ENCODE assay signal across 16 cellular contexts in genomic region chr1:225335098-225335795, GRCh38.
DNase-seq lines count a peak whose midpoint lies in the region; FAIRE-seq and TF ChIP-seq lines count a peak whose summit lies in the region.
"Had no signal": no experiment of that assay in that cellular context is flagged by ENCODE, and none has a peak within 500 bp of the region (broad histone marks: within the 10 kb centered on the region; RNA-seq: fewer than 3 reads in every experiment).

No MANE protein-coding gene starts in this region.

- H3K18ac ChIP-seq in mesenchymal stem cell (ENCODE audit: low read depth in 1 of 2, low read length in 2 of 2), result no peak overlapping the region

- no peak overlapping the region for H3K14ac ChIP-seq in mesenchymal stem cell (ENCODE audit: low read length in 2 of 2)

- WGBS in mesenchymal stem cell, result 64% methylated on average over 8 of the region's 18 CpGs

- no peak overlapping the region for H2BK12ac ChIP-seq in mesenchymal stem cell (ENCODE audit: low read length in 2 of 2)

- H3K4ac ChIP-seq in mesenchymal stem cell (ENCODE audit: low read depth in 1 of 2, low read length in 2 of 2), result no peak overlapping the region

- no peak overlapping the region for H3K4me2 ChIP-seq in mesenchymal stem cell (ENCODE audit: low read length, poor library complexity, severe bottlenecking)
- H3K4me2 ChIP-seq: BLaER1 had no signal

- no peak overlapping the region for H2BK5ac ChIP-seq in mesenchymal stem cell (ENCODE audit: low read depth, low read length, poor library complexity, severe bottlenecking)

- no peak overlapping the region for H4K8ac ChIP-seq in mesenchymal stem cell (ENCODE audit: low read length)

- no peak overlapping the region for H2AK5ac ChIP-seq in mesenchymal stem cell (ENCODE audit: low read length, severe bottlenecking)

- DNase-seq in GM12892 (ENCODE audit: insufficient read length) (no peak), frontal cortex (ENCODE audit: low spot score in 2 of 2) (no peak), mesenchymal stem cell (no peak), 8988T (no peak), NCI-H1694 treated with DMSO at 0.1 percent for 48 hours (lab: John Stamatoyannopoulos, UW) (no peak), iPS-NIHi7 (ENCODE audit: extremely low spot score) (no peak)
- DNase-seq: CD4-positive, alpha-beta memory T cell; DMS153; DMS79; GDM1; GM23248; HCEC 1CT; KG1 had no signal

- H3K9ac ChIP-seq in mesenchymal stem cell (ENCODE audit: low read length), result no peak overlapping the region
- H3K9ac ChIP-seq: BLaER1, GM23248 had no signal

- H2BK15ac ChIP-seq in mesenchymal stem cell (ENCODE audit: low read depth, poor library complexity, severe bottlenecking), result no peak overlapping the region

- FAIRE-seq in GM12892 (lab: Jason Lieb, UNC), result peak; percentile 91
- FAIRE-seq in colon (lab: Jason Lieb, UNC), result peak; percentile 77
- peak; percentile 84 for FAIRE-seq in frontal cortex (lab: Jason Lieb, UNC)
- FAIRE-seq: H54 had no signal

- no peaks in the 10 kb centered on the region for H3K27me3 ChIP-seq in mesenchymal stem cell (ENCODE audit: control insufficient read depth in 1 of 2, insufficient read depth in 1 of 2, low read length in 2 of 2)
- H3K27me3 ChIP-seq: BLaER1 had no signal

- no peak overlapping the region for H3K4me3 ChIP-seq in mesenchymal stem cell (ENCODE audit: insufficient read depth in 1 of 2, low read depth in 1 of 2, low read length in 2 of 2)
- H3K4me3 ChIP-seq: BLaER1, GM23248 had no signal

- no peak overlapping the region for H3K23ac ChIP-seq in mesenchymal stem cell (ENCODE audit: low read length in 2 of 2)

- H4K91ac ChIP-seq in mesenchymal stem cell (ENCODE audit: low read length), result no peak overlapping the region

- no peak overlapping the region for H2BK120ac ChIP-seq in mesenchymal stem cell (ENCODE audit: low read depth, low read length)

- H3K36me3 ChIP-seq in mesenchymal stem cell (ENCODE audit: control insufficient read depth in 1 of 2, insufficient read depth in 2 of 2, low read depth in 1 of 2, low read length in 2 of 2), result no peaks in the 10 kb centered on the region
- H3K36me3 ChIP-seq: BLaER1 had no signal

- H3K9me3 ChIP-seq in mesenchymal stem cell (ENCODE audit: control insufficient read depth, low read length), result no peaks in the 10 kb centered on the region
- H3K9me3 ChIP-seq: BLaER1 had no signal

- no peak for TF ChIP-seq POLR2A in GM12892 (IDR thresholded peaks at IDR 0.05; ENCODE audit: low read depth, low read length)

- no peaks in the 10 kb centered on the region for H3K79me1 ChIP-seq in mesenchymal stem cell (replicated peaks; ENCODE audit: low read length, poor library complexity, severe bottlenecking)

- no peaks in the 10 kb centered on the region for H3K4me1 ChIP-seq in mesenchymal stem cell (ENCODE audit: control insufficient read depth, insufficient read depth, low read depth, low read length)
- H3K4me1 ChIP-seq: BLaER1 had no signal

- H3K27ac ChIP-seq in mesenchymal stem cell (ENCODE audit: low read length, poor library complexity, severe bottlenecking), result no peak overlapping the region
- H3K27ac ChIP-seq: BLaER1, GM23248 had no signal

- H2AFZ ChIP-seq in mesenchymal stem cell (ENCODE audit: low read depth, low read length), result no peak overlapping the region
- H2AFZ ChIP-seq: GM23248 had no signal
